15 cellular contexts compared by ENCODE assay signal in the genomic region with DNA sequence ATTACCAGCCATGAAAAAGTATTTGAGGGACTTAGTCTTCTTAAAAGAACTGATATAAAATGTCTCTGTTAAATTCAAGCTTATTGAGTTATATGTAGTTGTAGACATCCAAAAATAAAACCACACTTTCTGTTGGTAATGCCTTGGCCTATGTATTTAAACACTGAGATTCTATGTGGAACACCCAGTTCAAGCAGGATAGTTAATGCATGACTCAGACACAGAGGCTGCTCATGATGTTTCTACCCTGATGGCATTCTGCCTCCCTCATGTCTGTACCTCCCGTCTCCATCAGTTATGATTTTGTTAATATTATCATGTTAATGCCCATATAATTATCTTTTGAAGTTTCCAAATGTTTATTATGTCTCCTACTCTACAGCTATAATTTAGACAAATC.
A peak's percentile ranks its signal among the peaks of the same experiment; 100 is the strongest.
DNase-seq lines count a peak whose midpoint lies in the region; ATAC-seq and TF ChIP-seq lines count a peak whose summit lies in the region.
"Had no signal": no experiment of that assay in that cellular context is flagged by ENCODE, and none has a peak within 500 bp of the region (broad histone marks: within the 10 kb centered on the region; RNA-seq: fewer than 3 reads in every experiment).

No MANE protein-coding gene starts in this region.

- in situ Hi-C loops in astrocyte of the cerebellum (cut with HindIII; ENCODE audit: low sequenced_read_pairs) = no loop called here

- no peaks in the 10 kb centered on the region for H3K9me3 Mint-ChIP-seq in HFFc6
- H3K9me3 Mint-ChIP-seq: naive thymus-derived CD4-positive, alpha-beta T cell had no signal

- intact Hi-C loops in esophagus muscularis mucosa (cut with DNase I) = no loop called here

- H3K4me3 ChIP-seq in astrocyte of the cerebellum (ENCODE audit: low read depth, low read length) (no peak overlapping the region), foreskin fibroblast (ENCODE audit: low read depth in 1 of 2, low read length in 2 of 2) (no peak overlapping the region), esophagus muscularis mucosa (no peak overlapping the region)
- H3K4me3 ChIP-seq: testis had no signal

- ATAC-seq in GM19023 (IDR thresholded peaks at IDR 0.05; ENCODE audit: unreplicated experiment) = no peak
- ATAC-seq: activated T-cell treated with anti-CD3 and anti-CD28 coated beads, Interleukin-2, amount 50 U/mL, for 72 hours; naive thymus-derived CD4-positive, alpha-beta T cell had no signal

- no peaks in the 10 kb centered on the region; the same call in 1 of the 2 replicates for H3K4me1 Mint-ChIP-seq in HFFc6 (ENCODE audit: low read depth)
- H3K4me1 Mint-ChIP-seq: CD4-positive, CD25-positive, alpha-beta regulatory T cell; naive thymus-derived CD4-positive, alpha-beta T cell had no signal

- no peak for TF ChIP-seq POLR2A in esophagus muscularis mucosa (IDR thresholded peaks at IDR 0.05; ENCODE audit: low read depth)

- TF ChIP-seq EP300 in esophagus muscularis mucosa (IDR thresholded peaks at IDR 0.05) = no peak

- no peaks in the 10 kb centered on the region for H3K36me3 ChIP-seq in esophagus muscularis mucosa

- no peaks in the 10 kb centered on the region for H3K9me3 ChIP-seq in esophagus muscularis mucosa
- H3K9me3 ChIP-seq: testis had no signal

- H3K4me3 Mint-ChIP-seq in HFFc6 = no peak overlapping the region
- H3K4me3 Mint-ChIP-seq: activated T-cell treated with anti-CD3 and anti-CD28 coated beads, Interleukin-2, amount 50 U/mL, for 72 hours; CD4-positive, CD25-positive, alpha-beta regulatory T cell; naive thymus-derived CD4-positive, alpha-beta T cell had no signal

- H3K27ac Mint-ChIP-seq in HFFc6 = no peak overlapping the region
- H3K27ac Mint-ChIP-seq: activated T-cell treated with anti-CD3 and anti-CD28 coated beads, Interleukin-2, amount 50 U/mL, for 72 hours; CD4-positive, CD25-positive, alpha-beta regulatory T cell; naive thymus-derived CD4-positive, alpha-beta T cell had no signal

- H3K27me3 Mint-ChIP-seq in HFFc6 (ENCODE audit: insufficient read depth) = no peaks in the 10 kb centered on the region
- H3K27me3 Mint-ChIP-seq: CD4-positive, CD25-positive, alpha-beta regulatory T cell; naive thymus-derived CD4-positive, alpha-beta T cell had no signal

- peaks cover 0 to 11% (median 7%) of the 10 kb centered on the region in 4 donors for H3K4me1 ChIP-seq in esophagus muscularis mucosa
- H3K4me1 ChIP-seq: testis had no signal

- TF ChIP-seq CTCF in HFFc6 (IDR thresholded peaks at IDR 0.05) (no peak), astrocyte of the cerebellum (IDR thresholded peaks at IDR 0.05; ENCODE audit: low read depth, low read length, missing control alignments) (no peak), foreskin fibroblast (IDR thresholded peaks at IDR 0.05; ENCODE audit: low read depth, low read length) (no peak), esophagus muscularis mucosa (IDR thresholded peaks at IDR 0.05) (no peak)

- DNase-seq in HFFc6 (peak; percentile 4), astrocyte of the cerebellum (ENCODE audit: low read depth) (peak; percentile 8), foreskin fibroblast (peak; percentile 9 to 64), stromal cell of bone marrow (ENCODE audit: low read depth) (peak; percentile 12), esophagus muscularis mucosa (ENCODE audit: extremely low spot score) (no peak), D341Med (ENCODE audit: low spot score) (no peak)
- DNase-seq: activated T-cell treated with anti-CD3 and anti-CD28 coated beads, Interleukin-2, amount 50 U/mL, for 72 hours; CD4-positive, CD25-positive, alpha-beta regulatory T cell; GDM1; kidney; naive thymus-derived CD4-positive, alpha-beta T cell; NCI-H1048; NCI-H2171; testis had no signal

- H3K27me3 ChIP-seq in esophagus muscularis mucosa = no peaks in the 10 kb centered on the region
- H3K27me3 ChIP-seq: testis had no signal

- no peaks in the 10 kb centered on the region for H3K36me3 Mint-ChIP-seq in HFFc6 (ENCODE audit: low read depth)
- H3K36me3 Mint-ChIP-seq: CD4-positive, CD25-positive, alpha-beta regulatory T cell; naive thymus-derived CD4-positive, alpha-beta T cell had no signal

- 52% methylated on average over 1 of the region's 1 CpG for WGBS in esophagus muscularis mucosa

- no peak overlapping the region for H3K27ac ChIP-seq in esophagus muscularis mucosa (replicated peaks in 1 of 4)
- H3K27ac ChIP-seq: testis had no signal

Comparison
In these comparisons a context has a peak if more than half of its experiments do, and no peak if none do; other contexts are left out.
1. DNase-seq: peak in HFFc6 (single experiment), astrocyte of the cerebellum (single experiment), foreskin fibroblast (2 of 2) and stromal cell of bone marrow (single experiment); none in esophagus muscularis mucosa (single experiment) and D341Med (single experiment).